In the genomic region with DNA sequence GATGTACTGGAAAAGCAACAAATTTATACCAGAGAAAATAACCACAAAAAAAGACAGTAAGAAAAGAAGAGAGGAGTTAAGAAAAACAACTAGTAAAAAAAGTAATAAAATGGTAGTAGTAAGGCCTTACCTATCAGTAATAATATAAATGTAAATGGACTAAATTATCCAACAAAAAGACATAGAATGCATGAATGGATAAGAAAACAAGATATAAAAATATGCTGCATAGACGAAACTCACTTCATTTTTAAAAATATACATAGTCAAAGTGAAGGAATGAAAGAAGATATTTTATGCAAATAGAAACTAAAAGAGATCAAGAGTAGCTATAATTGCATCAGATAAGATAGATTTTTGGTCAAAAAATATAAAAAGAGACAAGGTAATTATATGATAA, we compare ENCODE assay signal across 10 cellular contexts.
"Had no signal": no experiment of that assay in that cellular context is flagged by ENCODE, and none has a peak within 500 bp of the region (broad histone marks: within the 10 kb centered on the region; RNA-seq: fewer than 3 reads in every experiment).

No MANE protein-coding gene starts in this region.

- H3K36me3 ChIP-seq: HAP-1 had no signal

- FAIRE-seq: H1, H54 had no signal

- DNase-seq: GM23248, H7, H9, HCEC 1CT, HFFc6 had no signal

- H3K27ac ChIP-seq: GM23248 had no signal

- H3K4me1 ChIP-seq: HAP-1 had no signal

- H3K9ac ChIP-seq: GM23248 had no signal

- H3K9me3 ChIP-seq: HAP-1 had no signal

- ATAC-seq: GM23338, HCT116 had no signal

- H3K4me2 ChIP-seq: GM23338 had no signal

- H2AFZ ChIP-seq: GM23248, GM23338 had no signal

- H3K4me3 ChIP-seq: GM23248, GM23338, HAP-1 had no signal
